In genomic region chrX:12986164-12986779, GRCh38 we compare ENCODE assay signal across 12 cellular contexts. TPM values are rescaled to one million over a fixed set of nuclear protein-coding genes. Genes with fewer than 3 reads are reported as not detected.
DNase-seq lines count a peak whose midpoint lies in the region; ATAC-seq and TF ChIP-seq lines count a peak whose summit lies in the region.
"Had no signal": no experiment of that assay in that cellular context is flagged by ENCODE, and none has a peak within 500 bp of the region (broad histone marks: within the 10 kb centered on the region; RNA-seq: fewer than 3 reads in every experiment).

No MANE protein-coding gene starts in this region.

- POLR2A ChIA-PET in WTC11 (lab: Charles Lee) = no interaction called here

- H3K4me3 Mint-ChIP-seq in central memory CD8-positive, alpha-beta T cell = peak overlapping the region; percentile 73
- no peak overlapping the region for H3K4me3 Mint-ChIP-seq in WTC11

- TF ChIP-seq CTCF in WTC11 (IDR thresholded peaks at IDR 0.05) = no peak

- CTCF ChIA-PET in WTC11 (lab: Charles Lee) = no interaction called here

- no peak for TF ChIP-seq POLR2A in erythroblast (IDR thresholded peaks at IDR 0.05; ENCODE audit: low read length)

- DNase-seq in LHCN-M2 (ENCODE audit: low read depth) (peak; percentile 15), hepatic stellate cell (ENCODE audit: low spot score) (no peak), NOMO-1 treated with dmso at 0.1 percent for 144 hours (lab: John Stamatoyannopoulos, UW; ENCODE audit: unreplicated experiment) (no peak), WTC11 (ENCODE audit: low spot score) (no peak), erythroblast (lab: John Stamatoyannopoulos, UW) (no peak)
- DNase-seq in central memory CD8-positive, alpha-beta T cell (ENCODE audit: low spot score in 2 of 2) = no peak
- DNase-seq: Karpas-422 had no signal

- H3K36me3 Mint-ChIP-seq in central memory CD8-positive, alpha-beta T cell (ENCODE audit: insufficient read depth) = peaks cover 9% of the 10 kb centered on the region
- H3K36me3 Mint-ChIP-seq in WTC11 = peaks cover 12% of the 10 kb centered on the region

- H3K4me1 Mint-ChIP-seq in central memory CD8-positive, alpha-beta T cell = peaks cover 48% of the 10 kb centered on the region
- peaks cover 11% of the 10 kb centered on the region for H3K4me1 Mint-ChIP-seq in WTC11

- H3K9me3 Mint-ChIP-seq in central memory CD8-positive, alpha-beta T cell = no peaks in the 10 kb centered on the region
- peaks cover 16% of the 10 kb centered on the region for H3K9me3 Mint-ChIP-seq in WTC11

- no peaks in the 10 kb centered on the region for H3K27me3 Mint-ChIP-seq in central memory CD8-positive, alpha-beta T cell
- H3K27me3 Mint-ChIP-seq in WTC11 (ENCODE audit: low read depth) = peaks cover 3% of the 10 kb centered on the region

- peak; percentile 60 for ATAC-seq in GM18498 (IDR thresholded peaks at IDR 0.05; ENCODE audit: unreplicated experiment)
- ATAC-seq in GM21423 (IDR thresholded peaks at IDR 0.05; ENCODE audit: unreplicated experiment) = peak; percentile 42
- no peak for ATAC-seq in central memory CD8-positive, alpha-beta T cell (replicated peaks; ENCODE audit: extremely low read depth, poor library complexity, severe bottlenecking)
- no peak for ATAC-seq in WTC11

- peak overlapping the region; percentile 96 for H3K27ac Mint-ChIP-seq in central memory CD8-positive, alpha-beta T cell (ENCODE audit: low read depth)
- no peak overlapping the region for H3K27ac Mint-ChIP-seq in WTC11

TF ChIP-seq in WTC11, 78 proteins besides CTCF, POLR2A, EP300 and RAD21 (continues in another document):
- TF ChIP-seq FOXP4 (CRISPR knock-in tag; IDR thresholded peaks at IDR 0.05) (no peak), SP1 (CRISPR knock-in tag; conservative IDR thresholded peaks at IDR 0.05) (no peak), JAZF1 (CRISPR knock-in tag; IDR thresholded peaks at IDR 0.05) (no peak), GTF2I (CRISPR knock-in tag; conservative IDR thresholded peaks at IDR 0.05) (no peak), SOX15 (CRISPR knock-in tag; IDR thresholded peaks at IDR 0.05) (no peak), GRHL2 (CRISPR knock-in tag; IDR thresholded peaks at IDR 0.05; ENCODE audit: insufficient replicate concordance, severe bottlenecking) (no peak), ZNF532 (CRISPR knock-in tag; IDR thresholded peaks at IDR 0.05; ENCODE audit: borderline replicate concordance) (no peak), ZNF416 (CRISPR knock-in tag; IDR thresholded peaks at IDR 0.05) (no peak), IRF2 (CRISPR knock-in tag; IDR thresholded peaks at IDR 0.05; ENCODE audit: borderline replicate concordance, low read depth) (no peak), USF1 (CRISPR knock-in tag; IDR thresholded peaks at IDR 0.05) (no peak), MLX (CRISPR knock-in tag; IDR thresholded peaks at IDR 0.05) (no peak), NFE2L1 (CRISPR knock-in tag; IDR thresholded peaks at IDR 0.05) (no peak), ARID4B (CRISPR knock-in tag; IDR thresholded peaks at IDR 0.05; ENCODE audit: borderline replicate concordance) (no peak)

RNA-seq across cellular contexts. Expression of gene TMSB4X, which starts 11.4 kb away (rescaled TPM):
- total RNA-seq in LHCN-M2 (2014; rRNA removed) (5,577 and 7,816 TPM in 2 replicates), WTC11 (2021) (2,375 to 2,595 TPM (median 2,468 TPM) in 3 replicates)
- polyA plus RNA-seq in LHCN-M2 (2012) = 11,098 TPM

RNA-seq across cellular contexts. Expression of gene FAM9C, which starts 58.1 kb away (rescaled TPM):
- total RNA-seq in LHCN-M2 (2014; rRNA removed) = not detected in 2 replicates
- not detected for polyA plus RNA-seq in LHCN-M2 (2012)
- total RNA-seq in WTC11 (2021) = 0.07 to 0.28 TPM in 2 of 3 replicates, not detected in the other
- total RNA-seq: liver, NCI-H460, pulmonary artery endothelial cell had no signal
- polyA plus RNA-seq: liver had no signal

Comparison
In these comparisons a context has a peak if more than half of its experiments do, and no peak if none do; other contexts are left out.
1. ATAC-seq: peak in GM18498 (single experiment) and GM21423 (single experiment); none in central memory CD8-positive, alpha-beta T cell (single experiment) and WTC11 (single experiment).